9 cellular contexts compared by ENCODE assay signal in the genomic region with DNA sequence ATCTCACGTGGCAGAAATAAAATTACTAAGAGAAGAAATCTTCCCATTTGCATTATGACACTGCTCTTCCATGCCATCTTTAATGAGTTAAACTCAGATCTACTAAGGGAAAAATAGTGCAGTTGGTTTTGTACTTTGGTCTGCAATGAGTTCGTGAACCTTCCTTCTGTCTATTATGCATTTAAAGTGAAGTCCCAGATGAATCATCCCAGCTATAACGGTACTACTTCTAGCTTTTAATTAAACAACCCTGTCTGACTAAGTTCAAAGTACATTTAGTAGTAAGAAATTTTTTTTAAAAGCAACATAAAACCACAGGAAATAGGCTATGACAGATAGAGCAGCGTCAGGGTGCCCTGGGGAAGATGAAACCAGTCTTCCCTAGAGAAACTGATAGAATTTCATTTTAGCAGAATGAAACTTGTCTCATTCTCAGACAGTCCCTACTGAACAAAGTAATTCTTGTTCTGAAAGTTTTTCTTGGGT. TPM values are rescaled to one million over a fixed set of nuclear protein-coding genes. Genes with fewer than 3 reads are reported as not detected.
A peak's percentile ranks its signal among the peaks of the same experiment; 100 is the strongest.
DNase-seq lines count a peak whose midpoint lies in the region; ATAC-seq and TF ChIP-seq lines count a peak whose summit lies in the region.
"Had no signal": no experiment of that assay in that cellular context is flagged by ENCODE, and none has a peak within 500 bp of the region (broad histone marks: within the 10 kb centered on the region; RNA-seq: fewer than 3 reads in every experiment).

No MANE protein-coding gene starts in this region.

- no peaks in the 10 kb centered on the region for H3K36me3 Mint-ChIP-seq in CD8-positive, alpha-beta T cell

- H3K27ac Mint-ChIP-seq in CD8-positive, alpha-beta T cell = peak overlapping the region; percentile 76

- POLR2A ChIA-PET in CD8-positive, alpha-beta T cell (lab: Charles Lee) = interaction anchor here (1.0 kb wide), 1 partner anchor 9 kb away, joined by 5 read pairs; no protein-coding TSS in a partner anchor

- peaks cover 31% of the 10 kb centered on the region for H3K4me1 ChIP-seq in CD8-positive, alpha-beta T cell (ENCODE audit: insufficient read depth, low read length)

- H3K27me3 ChIP-seq in CD8-positive, alpha-beta T cell (ENCODE audit: insufficient read depth, low read length) = no peaks in the 10 kb centered on the region

- intact Hi-C loops in CD8-positive, alpha-beta T cell (cut with DNase I, micrococcal nuclease) = loop anchor here (1.0 to 2.0 kb wide), 2 partner anchors 9 to 47 kb away; a partner anchor contains a TSS
- intact Hi-C loops in left cardiac atrium (cut with DNase I) = no loop called here

- H3K36me3 ChIP-seq in CD8-positive, alpha-beta T cell (ENCODE audit: insufficient read depth, low read length) = no peaks in the 10 kb centered on the region

- DNase-seq in CD8-positive, alpha-beta T cell = peak in 6 of 7 experiments; percentile 19 to 73 (median 50)
- peak; percentile 33 to 45 for DNase-seq in activated CD4-positive, alpha-beta T cell treated with anti-CD3 and anti-CD28 coated beads for 24 hours (ENCODE audit: low read depth in 2 of 2)
- peak; percentile 49 for DNase-seq in fibroblast of peridontal ligament (ENCODE audit: extremely low read depth)
- no peak for DNase-seq in NCI-H1092 (lab: John Stamatoyannopoulos, UW)
- DNase-seq in left cardiac atrium = no peak
- DNase-seq in hippocampal formation (lab: John Stamatoyannopoulos, UW) = no peak
- no peak for DNase-seq in NCI-H1694 (lab: John Stamatoyannopoulos, UW)

- peaks cover 40% of the 10 kb centered on the region for H3K4me1 Mint-ChIP-seq in CD8-positive, alpha-beta T cell (ENCODE audit: low read depth)

- H3K9me3 Mint-ChIP-seq in CD8-positive, alpha-beta T cell = no peaks in the 10 kb centered on the region

- CTCF ChIA-PET in CD8-positive, alpha-beta T cell (lab: Charles Lee) = interaction anchor here (1.0 kb wide), 1 partner anchor 41 kb away, joined by 5 read pairs; a partner anchor contains a TSS

- H3K4me3 Mint-ChIP-seq in CD8-positive, alpha-beta T cell = peak overlapping the region; percentile 61

- ATAC-seq in CD8-positive, alpha-beta T cell = peak; percentile 88
- peak; percentile 63 for ATAC-seq in HG02678 (IDR thresholded peaks at IDR 0.05; ENCODE audit: unreplicated experiment)
- ATAC-seq in left cardiac atrium = no peak

- H3K27ac ChIP-seq in CD8-positive, alpha-beta T cell (ENCODE audit: low read depth, low read length) = peak overlapping the region; percentile 26
- H3K27ac ChIP-seq: epithelial cell of prostate had no signal

- H3K9me3 ChIP-seq in CD8-positive, alpha-beta T cell (ENCODE audit: low read length) = no peaks in the 10 kb centered on the region

- H3K4me3 ChIP-seq in CD8-positive, alpha-beta T cell (ENCODE audit: low read depth, low read length) = no peak overlapping the region

- no peaks in the 10 kb centered on the region for H3K27me3 Mint-ChIP-seq in CD8-positive, alpha-beta T cell (ENCODE audit: low read depth)

- TF ChIP-seq CTCF in CD8-positive, alpha-beta T cell (IDR thresholded peaks at IDR 0.05) = no peak

RNA-seq across cellular contexts. Expression of a gene that starts 1.8 kb away (rescaled TPM):
- not detected for total RNA-seq in CD8-positive, alpha-beta T cell
- not detected for total RNA-seq in left cardiac atrium

RNA-seq across cellular contexts. Expression of a gene that starts 40.4 kb away (rescaled TPM):
- 10 to 100 TPM; 32.6 to 33.3 TPM for total RNA-seq in CD8-positive, alpha-beta T cell
- total RNA-seq in left cardiac atrium = 10 to 100 TPM; 16.9 to 19.8 TPM

RNA-seq across cellular contexts. Expression of a gene that starts 46.6 kb away (rescaled TPM):
- total RNA-seq in CD8-positive, alpha-beta T cell = 10 to 100 TPM; 40.9 to 42.1 TPM
- 10 to 100 TPM; 25.2 to 37.8 TPM for total RNA-seq in left cardiac atrium

Comparison
In these comparisons a context has a peak if more than half of its experiments do, and no peak if none do; other contexts are left out.
1. ATAC-seq: peak in CD8-positive, alpha-beta T cell (single experiment) and HG02678 (single experiment); none in left cardiac atrium (0 of 2).
2. DNase-seq: peak in CD8-positive, alpha-beta T cell (6 of 7), activated CD4-positive, alpha-beta T cell treated with anti-CD3 and anti-CD28 coated beads for 24 hours (2 of 2) and fibroblast of peridontal ligament (single experiment); none in NCI-H1092 (single experiment), left cardiac atrium (single experiment), hippocampal formation (0 of 2) and NCI-H1694 (single experiment).
3. intact Hi-C loops: an anchor here in CD8-positive, alpha-beta T cell (1.0 to 2.0 kb wide); none called in left cardiac atrium.